8 cellular contexts compared by ENCODE assay signal in the genomic region with DNA sequence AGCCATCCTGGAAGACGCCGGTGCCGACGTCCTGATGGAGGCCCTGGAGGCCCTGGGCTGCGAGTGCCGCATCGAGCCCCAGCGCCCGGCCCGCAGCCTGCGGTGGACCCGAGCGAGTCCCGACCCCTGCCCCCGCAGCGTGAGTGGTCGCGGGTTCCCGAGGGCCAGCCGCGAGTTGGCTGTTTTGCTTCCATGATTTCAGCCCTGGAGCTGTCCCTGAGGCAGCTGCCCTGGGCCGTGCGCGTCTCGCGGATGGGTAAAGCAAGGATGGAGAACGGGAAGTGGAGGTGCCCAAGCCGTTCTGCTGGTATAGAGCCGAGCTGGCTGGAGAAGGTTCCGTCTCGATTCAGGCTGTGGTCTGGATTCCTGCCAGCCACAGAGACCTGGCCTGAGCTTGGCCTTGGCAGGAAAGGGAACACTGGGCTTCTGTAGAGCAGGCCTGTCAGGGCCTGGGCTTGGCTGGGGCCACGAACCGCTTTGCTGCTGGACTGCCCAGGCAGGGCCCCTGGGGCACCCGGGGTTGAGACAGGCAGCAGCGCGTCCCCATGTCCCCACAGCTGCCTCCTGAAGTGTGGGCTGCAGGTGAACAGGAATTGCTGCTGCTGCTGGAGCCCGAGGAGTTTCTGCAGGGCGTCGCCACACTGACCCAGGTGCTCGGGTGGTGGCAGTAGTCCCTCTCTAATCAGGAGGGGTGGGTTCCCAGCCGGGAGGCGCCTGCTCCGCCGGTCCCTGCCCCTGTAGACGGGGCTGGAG. TPM values are rescaled to one million over a fixed set of nuclear protein-coding genes. Genes with fewer than 3 reads are reported as not detected.
DNase-seq lines count a peak whose midpoint lies in the region; TF ChIP-seq lines count a peak whose summit lies in the region.

No MANE protein-coding gene starts in this region.

- peak overlapping the region; percentile 89 for H3K4me2 ChIP-seq in neural cell (ENCODE audit: low read length)

- peaks cover 10% of the 10 kb centered on the region for H4K20me1 ChIP-seq in neural cell (ENCODE audit: insufficient read depth)

- no peak for TF ChIP-seq RAD21 in neural cell (conservative IDR thresholded peaks at IDR 0.05)

- no peaks in the 10 kb centered on the region for H3K9me3 Mint-ChIP-seq in T-helper 2 cell treated with Interferon-gamma antibody and Interleukin-4, amounts not matched to agents 5 μg/mL and 100 μg/mL, for 36 hours

- TF ChIP-seq CTCF in AG09309 (IDR thresholded peaks at IDR 0.05; ENCODE audit: control insufficient read depth, insufficient read depth, low read depth, low read length, missing control alignments) (no peak), HFF-Myc (IDR thresholded peaks at IDR 0.05; ENCODE audit: low read depth, low read length, missing control alignments) (no peak), epithelial cell of proximal tubule (conservative IDR thresholded peaks at IDR 0.05; ENCODE audit: low read depth, low read length) (no peak), neural cell (IDR thresholded peaks at IDR 0.05; ENCODE audit: poor library complexity, severe bottlenecking) (peak; percentile 47)

- H3K9me2 ChIP-seq in neural cell (ENCODE audit: insufficient read depth, low read length): no peaks in the 10 kb centered on the region

- TF ChIP-seq EP300 in neural cell (conservative IDR thresholded peaks at IDR 0.05; ENCODE audit: poor library complexity, severe bottlenecking): no peak

- no peaks in the 10 kb centered on the region for H3K27me3 Mint-ChIP-seq in T-helper 2 cell treated with Interferon-gamma antibody and Interleukin-4, amounts not matched to agents 5 μg/mL and 100 μg/mL, for 36 hours (ENCODE audit: low read depth)

- H3K4me3 ChIP-seq in AG09309 (ENCODE audit: control insufficient read depth, low read depth, low read length) (peak overlapping the region; percentile 50), HFF-Myc (replicated peaks; ENCODE audit: low read depth, low read length) (peak overlapping the region; percentile 91), epithelial cell of proximal tubule (ENCODE audit: low read depth, low read length) (peak overlapping the region; percentile 85), neural cell (ENCODE audit: low read length) (peak overlapping the region; percentile 98)

- peak overlapping the region; percentile 84 for H3K9ac ChIP-seq in neural cell (ENCODE audit: low read length)

- peak overlapping the region; percentile 8 for H2AFZ ChIP-seq in neural cell (ENCODE audit: low read depth, low read length)

- peaks cover 2% of the 10 kb centered on the region for H3K4me1 Mint-ChIP-seq in T-helper 2 cell treated with Interferon-gamma antibody and Interleukin-4, amounts not matched to agents 5 μg/mL and 100 μg/mL, for 36 hours (ENCODE audit: low read depth)

- peak overlapping the region; percentile 74 for H3K27ac ChIP-seq in neural cell (ENCODE audit: low read length)

- H3K9me3 ChIP-seq in neural cell (ENCODE audit: low read length): no peaks in the 10 kb centered on the region

- no peaks in the 10 kb centered on the region for H3F3A ChIP-seq in neural cell (ENCODE audit: insufficient read depth, low read length, poor library complexity, severe bottlenecking)

- peak overlapping the region; percentile 98 for H3K4me3 Mint-ChIP-seq in T-helper 2 cell treated with Interferon-gamma antibody and Interleukin-4, amounts not matched to agents 5 μg/mL and 100 μg/mL, for 36 hours

- H3K27ac Mint-ChIP-seq in T-helper 2 cell treated with Interferon-gamma antibody and Interleukin-4, amounts not matched to agents 5 μg/mL and 100 μg/mL, for 36 hours: peak overlapping the region; percentile 60

- DNase-seq in AG09309 (ENCODE audit: low read depth): no peak
- DNase-seq in HFF-Myc (ENCODE audit: extremely low read depth, low read depth): no peak
- DNase-seq in T-helper 2 cell treated with Interferon-gamma antibody and Interleukin-4, amounts not matched to agents 5 μg/mL and 100 μg/mL, for 36 hours (ENCODE audit: low spot score): no peak
- DNase-seq in epithelial cell of proximal tubule (ENCODE audit: low read depth): no peak
- no peak for DNase-seq in H4 (ENCODE audit: low spot score)
- DNase-seq in DMS114 treated with DMSO at 0.1 percent for 48 hours (lab: John Stamatoyannopoulos, UW; ENCODE audit: unreplicated experiment): no peak
- no peak for DNase-seq in SK-N-DZ (ENCODE audit: low spot score)

- peaks cover 9% of the 10 kb centered on the region for H3K79me2 ChIP-seq in neural cell (replicated peaks; ENCODE audit: insufficient read depth, low read length)

- no peaks in the 10 kb centered on the region for H3K36me3 ChIP-seq in neural cell (ENCODE audit: insufficient read depth, low read length)

- H3K27me3 ChIP-seq in neural cell (ENCODE audit: insufficient read depth, low read depth, low read length): no peaks in the 10 kb centered on the region

- peaks cover 12% of the 10 kb centered on the region for H3K36me3 Mint-ChIP-seq in T-helper 2 cell treated with Interferon-gamma antibody and Interleukin-4, amounts not matched to agents 5 μg/mL and 100 μg/mL, for 36 hours (ENCODE audit: low read depth)

TF ChIP-seq in neural cell, 6 proteins besides CTCF, POLR2A, EP300 and RAD21:
- no peak for TF ChIP-seq TAF1 (IDR thresholded peaks at IDR 0.05; ENCODE audit: low read depth)
- TF ChIP-seq POLR2AphosphoS5 (IDR thresholded peaks at IDR 0.05): no peak
- TF ChIP-seq REST (IDR thresholded peaks at IDR 0.05; ENCODE audit: borderline replicate concordance): no peak
- TF ChIP-seq SMC3 (conservative IDR thresholded peaks at IDR 0.05; ENCODE audit: poor library complexity): no peak
- TF ChIP-seq EZH2 (IDR thresholded peaks at IDR 0.05; ENCODE audit: borderline replicate concordance, insufficient read depth, low read length, poor library complexity, severe bottlenecking): no peak
- no peak for TF ChIP-seq MXI1 (conservative IDR thresholded peaks at IDR 0.05; ENCODE audit: poor library complexity, severe bottlenecking)

RNA-seq across cellular contexts. Expression of gene MRPS34, which starts 0.9 kb away (rescaled TPM):
- 167 and 227 TPM in 2 replicates for total RNA-seq in epithelial cell of proximal tubule
- polyA plus RNA-seq in neural cell: 113 and 152 TPM in 2 replicates
- polyA minus RNA-seq in neural cell: 32.9 and 48.0 TPM in 2 replicates
- 114 and 125 TPM in 2 replicates for total RNA-seq in H4 (2014; rRNA removed; shearing (Covaris generic))
- polyA plus RNA-seq in SK-N-DZ (2014; cell fraction: cytosol; rRNA removed): 234 and 238 TPM in 2 replicates
- 196 and 239 TPM in 2 replicates for polyA plus RNA-seq in SK-N-DZ (2014; cell fraction: nucleus; rRNA removed)

RNA-seq across cellular contexts. Expression of gene EME2, which starts 1.3 kb away (rescaled TPM):
- 7.5 and 14.0 TPM in 2 replicates for total RNA-seq in epithelial cell of proximal tubule
- polyA plus RNA-seq in neural cell: 21.2 and 25.6 TPM in 2 replicates
- 17.4 and 18.7 TPM in 2 replicates for polyA minus RNA-seq in neural cell
- total RNA-seq in H4 (2014; rRNA removed; shearing (Covaris generic)): 0.90 and 1.2 TPM in 2 replicates
- polyA plus RNA-seq in SK-N-DZ (2014; cell fraction: cytosol; rRNA removed): 4.1 and 5.9 TPM in 2 replicates
- polyA plus RNA-seq in SK-N-DZ (2014; cell fraction: nucleus; rRNA removed): 52.8 and 117 TPM in 2 replicates

RNA-seq across cellular contexts. Expression of gene NME3, which starts 2.5 kb away (rescaled TPM):
- total RNA-seq in epithelial cell of proximal tubule: 50.5 and 63.2 TPM in 2 replicates
- polyA plus RNA-seq in neural cell: 102 and 145 TPM in 2 replicates
- polyA minus RNA-seq in neural cell: 13.8 and 21.4 TPM in 2 replicates
- total RNA-seq in H4 (2014; rRNA removed; shearing (Covaris generic)): 0.50 TPM in 1 of 2 replicates, not detected in the other
- polyA plus RNA-seq in SK-N-DZ (2014; cell fraction: cytosol; rRNA removed): 45.6 and 67.6 TPM in 2 replicates
- polyA plus RNA-seq in SK-N-DZ (2014; cell fraction: nucleus; rRNA removed): 257 and 274 TPM in 2 replicates

RNA-seq across cellular contexts. Expression of gene SPSB3, which starts 8.5 kb away (rescaled TPM):
- total RNA-seq in epithelial cell of proximal tubule: 35.0 and 57.9 TPM in 2 replicates
- 315 and 373 TPM in 2 replicates for polyA plus RNA-seq in neural cell
- polyA minus RNA-seq in neural cell: 86.0 and 88.4 TPM in 2 replicates
- total RNA-seq in H4 (2014; rRNA removed; shearing (Covaris generic)): 20.1 and 23.9 TPM in 2 replicates
- 82.2 and 92.1 TPM in 2 replicates for polyA plus RNA-seq in SK-N-DZ (2014; cell fraction: cytosol; rRNA removed)
- polyA plus RNA-seq in SK-N-DZ (2014; cell fraction: nucleus; rRNA removed): 322 and 438 TPM in 2 replicates

RNA-seq across cellular contexts. Expression of gene NUBP2, which starts 8.9 kb away (rescaled TPM):
- total RNA-seq in epithelial cell of proximal tubule: 111 and 138 TPM in 2 replicates
- 213 and 246 TPM in 2 replicates for polyA plus RNA-seq in neural cell
- polyA minus RNA-seq in neural cell: 81.8 and 102 TPM in 2 replicates
- total RNA-seq in H4 (2014; rRNA removed; shearing (Covaris generic)): 38.9 and 112 TPM in 2 replicates
- 302 and 363 TPM in 2 replicates for polyA plus RNA-seq in SK-N-DZ (2014; cell fraction: cytosol; rRNA removed)
- polyA plus RNA-seq in SK-N-DZ (2014; cell fraction: nucleus; rRNA removed): 364 and 474 TPM in 2 replicates

Comparison
In these comparisons a context has a peak if more than half of its experiments do, and no peak if none do; other contexts are left out.
1. RNA of gene NME3, which starts 2.5 kb away (total RNA-seq): 50.5 to 63.2 TPM in epithelial cell of proximal tubule; 0.50 TPM in H4; every median in the first group is over 10 times any median in the second.
2. Peak in every context shown above with its lines, with median percentiles within 50 percentile points of each other: H3K4me3 ChIP-seq.